In genomic region chr9:114887963-114888362, GRCh38 we compare ENCODE assay signal across 1 cellular context.
TF ChIP-seq lines count a peak whose summit lies in the region.

No MANE protein-coding gene starts in this region.

TF ChIP-seq in HepG2, 621 proteins besides CTCF, POLR2A, EP300 and RAD21 (continued from another document):
- TF ChIP-seq PRDM15 (CRISPR knock-in tag; IDR thresholded peaks at IDR 0.05) (no peak), ZBTB37 (CRISPR knock-in tag; IDR thresholded peaks at IDR 0.05) (no peak), THAP11 (CRISPR knock-in tag; IDR thresholded peaks at IDR 0.05) (peak; percentile 33; the same call in 1 of the 2 replicates), ZBTB3 (CRISPR knock-in tag; IDR thresholded peaks at IDR 0.05; ENCODE audit: borderline replicate concordance, low read depth) (no peak), CC2D1A (CRISPR knock-in tag; IDR thresholded peaks at IDR 0.05) (no peak), GLI4 (CRISPR knock-in tag; IDR thresholded peaks at IDR 0.05; ENCODE audit: borderline replicate concordance) (no peak), RBM39 (IDR thresholded peaks at IDR 0.05; ENCODE audit: low read depth, low read length, poor library complexity, severe bottlenecking) (no peak), ZNF138 (CRISPR knock-in tag; IDR thresholded peaks at IDR 0.05; ENCODE audit: low read depth) (no peak), ZNF280B (CRISPR knock-in tag; IDR thresholded peaks at IDR 0.05; ENCODE audit: borderline replicate concordance) (no peak), ZNF773 (CRISPR knock-in tag; IDR thresholded peaks at IDR 0.05; ENCODE audit: borderline replicate concordance) (no peak), PAX8 (CRISPR knock-in tag; IDR thresholded peaks at IDR 0.05; ENCODE audit: borderline replicate concordance) (no peak), BCL3 (CRISPR knock-in tag; IDR thresholded peaks at IDR 0.05) (no peak), ARNT2 (CRISPR knock-in tag; IDR thresholded peaks at IDR 0.05; ENCODE audit: low read depth) (no peak), ZNF12 (CRISPR knock-in tag; IDR thresholded peaks at IDR 0.05) (0 out of 2 replicates have a peak, but pooled peaks have one; percentile 50), NPAS2 (CRISPR knock-in tag; IDR thresholded peaks at IDR 0.05; ENCODE audit: borderline replicate concordance) (no peak), JUNB (CRISPR knock-in tag; IDR thresholded peaks at IDR 0.05; ENCODE audit: borderline replicate concordance) (no peak), ZNF7 (CRISPR knock-in tag; IDR thresholded peaks at IDR 0.05) (no peak), CAMTA2 (CRISPR knock-in tag; IDR thresholded peaks at IDR 0.05; ENCODE audit: borderline replicate concordance) (no peak), ATRX (CRISPR knock-in tag; IDR thresholded peaks at IDR 0.05; ENCODE audit: borderline replicate concordance) (no peak), ZNF3 (CRISPR knock-in tag; IDR thresholded peaks at IDR 0.05) (no peak), DMAP1 (CRISPR knock-in tag; IDR thresholded peaks at IDR 0.05) (no peak), ZNF674 (CRISPR knock-in tag; IDR thresholded peaks at IDR 0.05; ENCODE audit: low read depth) (no peak), CEBPG (CRISPR knock-in tag; IDR thresholded peaks at IDR 0.05) (peak; percentile 50), ZNF761 (CRISPR knock-in tag; conservative IDR thresholded peaks at IDR 0.05) (no peak), ZBTB46 (CRISPR knock-in tag; IDR thresholded peaks at IDR 0.05; ENCODE audit: borderline replicate concordance) (no peak), ZNF274 (CRISPR knock-in tag; IDR thresholded peaks at IDR 0.05) (no peak), ZNF225 (CRISPR knock-in tag; IDR thresholded peaks at IDR 0.05) (no peak), CEBPB (IDR thresholded peaks at IDR 0.05; ENCODE audit: borderline replicate concordance, low read depth, low read length) (peak; percentile 80), HDAC6 (IDR thresholded peaks at IDR 0.05; ENCODE audit: low read depth, low read length) (no peak), RERE (CRISPR knock-in tag; IDR thresholded peaks at IDR 0.05; ENCODE audit: low read depth) (no peak), ZNF644 (CRISPR knock-in tag; IDR thresholded peaks at IDR 0.05; ENCODE audit: low read depth) (no peak)
